15 cellular contexts compared by ENCODE assay signal in genomic region chr2:171390941-171391516, GRCh38. TPM values are rescaled to one million over a fixed set of nuclear protein-coding genes. Genes with fewer than 3 reads are reported as not detected.
DNase-seq lines count a peak whose midpoint lies in the region; ATAC-seq, FAIRE-seq and TF ChIP-seq lines count a peak whose summit lies in the region.
"Had no signal": no experiment of that assay in that cellular context is flagged by ENCODE, and none has a peak within 500 bp of the region (broad histone marks: within the 10 kb centered on the region; RNA-seq: fewer than 3 reads in every experiment).

No MANE protein-coding gene starts in this region.

- H3K36me3 ChIP-seq in Panc1 (ENCODE audit: control insufficient read depth, insufficient read depth, low read length) = no peaks in the 10 kb centered on the region
- no peaks in the 10 kb centered on the region for H3K36me3 ChIP-seq in endothelial cell of umbilical vein (ENCODE audit: control insufficient read depth in 2 of 2, extremely low read depth in 1 of 2, insufficient read depth in 2 of 2, low read length in 2 of 2)
- H3K36me3 ChIP-seq: transverse colon had no signal

- peak; percentile 98 for ATAC-seq in stimulated activated naive CD8-positive, alpha-beta T cell treated with anti-CD3 and anti-CD28 coated beads, Interleukin-15, amount 100 ng/mL, for 72 hours
- no peak for ATAC-seq in stimulated activated naive CD8-positive, alpha-beta T cell treated with anti-CD3 and anti-CD28 coated beads, Interleukin-15, Interleukin-2, amounts not matched to agents 100 U/mL and 50 U/mL, for 24 hours
- ATAC-seq in Panc1 = peak; percentile 63
- ATAC-seq in GM21737 (IDR thresholded peaks at IDR 0.05; ENCODE audit: unreplicated experiment) = no peak
- ATAC-seq in left ventricle myocardium superior = no peak
- no peak for ATAC-seq in stimulated activated memory B cell treated with anti-CD40 and anti-IgM and Interleukin-4, amounts not matched to agents 10 μg/mL and 1 μg/mL and 100 μg/mL, for 72 hours
- ATAC-seq: CD8-positive, alpha-beta T cell had no signal

- no peaks in the 10 kb centered on the region for H3K9me3 Mint-ChIP-seq in stimulated activated naive CD8-positive, alpha-beta T cell treated with anti-CD3 and anti-CD28 coated beads, Interleukin-15, amount 100 ng/mL, for 72 hours
- no peaks in the 10 kb centered on the region for H3K9me3 Mint-ChIP-seq in stimulated activated memory B cell treated with anti-CD40 and anti-IgM and Interleukin-4, amounts not matched to agents 10 μg/mL and 1 μg/mL and 100 μg/mL, for 72 hours
- H3K9me3 Mint-ChIP-seq: CD8-positive, alpha-beta T cell; nephron progenitor cell had no signal

- no peaks in the 10 kb centered on the region for H4K20me1 ChIP-seq in endothelial cell of umbilical vein (replicated peaks; ENCODE audit: control insufficient read depth, extremely low read depth, insufficient read depth, low read length)

- intact Hi-C loops in Panc1 (cut with micrococcal nuclease; ENCODE audit: unreplicated experiment) (no loop called here), endothelial cell of umbilical vein (cut with micrococcal nuclease) (no loop called here), left ventricle myocardium superior (cut with micrococcal nuclease) (no loop called here)

- peak; percentile 73 for FAIRE-seq in endothelial cell of umbilical vein (lab: Jason Lieb, UNC)
- FAIRE-seq: colon had no signal

- no peak overlapping the region for H3K4me3 ChIP-seq in Panc1 (ENCODE audit: low read depth in 2 of 2, low read length in 2 of 2)
- no peak overlapping the region for H3K4me3 ChIP-seq in endothelial cell of umbilical vein (replicated peaks in 1 of 3; ENCODE audit: insufficient read depth in 1 of 3, low read depth in 1 of 3, low read length in 3 of 3)
- H3K4me3 ChIP-seq: transverse colon had no signal

- no peaks in the 10 kb centered on the region for H3K27me3 ChIP-seq in Panc1 (ENCODE audit: control insufficient read depth, insufficient read depth, low read length)
- no peaks in the 10 kb centered on the region for H3K27me3 ChIP-seq in endothelial cell of umbilical vein (ENCODE audit: control insufficient read depth in 2 of 2, insufficient read depth in 2 of 2, low read length in 2 of 2)
- H3K27me3 ChIP-seq: transverse colon had no signal

- peak; percentile 8 to 59 for DNase-seq in stimulated activated naive CD8-positive, alpha-beta T cell treated with anti-CD3 and anti-CD28 coated beads, Interleukin-15, amount 100 ng/mL, for 72 hours
- DNase-seq in stimulated activated naive CD8-positive, alpha-beta T cell treated with anti-CD3 and anti-CD28 coated beads, Interleukin-15, Interleukin-2, amounts not matched to agents 100 U/mL and 50 U/mL, for 24 hours = no peak
- DNase-seq in Panc1 (ENCODE audit: low read depth, low spot score) (no peak), endothelial cell of umbilical vein (ENCODE audit: low read depth, low spot score) (peak; percentile 85), left ventricle myocardium superior (no peak), islet precursor cell (no peak)
- DNase-seq: activated CD4-positive, alpha-beta T cell treated with anti-CD3 and anti-CD28 coated beads, Interleukin-2, amount 50 U/mL, for 4 hours; CD8-positive, alpha-beta T cell; NCI-H1105; nephron progenitor cell; stimulated activated CD4-positive, alpha-beta T cell treated with anti-CD3 and anti-CD28 coated beads, Interleukin-4, amount 100 ng/mL, for 24 hours; transverse colon had no signal

- POLR2A ChIA-PET in Panc1 (lab: Charles Lee) = no interaction called here
- POLR2A ChIA-PET in endothelial cell of umbilical vein (lab: Charles Lee) = no interaction called here

- peaks cover 14% of the 10 kb centered on the region for H3K4me1 Mint-ChIP-seq in stimulated activated naive CD8-positive, alpha-beta T cell treated with anti-CD3 and anti-CD28 coated beads, Interleukin-15, amount 100 ng/mL, for 72 hours
- peaks cover 44% of the 10 kb centered on the region for H3K4me1 Mint-ChIP-seq in stimulated activated memory B cell treated with anti-CD40 and anti-IgM and Interleukin-4, amounts not matched to agents 10 μg/mL and 1 μg/mL and 100 μg/mL, for 72 hours

- no peaks in the 10 kb centered on the region for H3K27me3 Mint-ChIP-seq in stimulated activated naive CD8-positive, alpha-beta T cell treated with anti-CD3 and anti-CD28 coated beads, Interleukin-15, amount 100 ng/mL, for 72 hours
- H3K27me3 Mint-ChIP-seq in stimulated activated memory B cell treated with anti-CD40 and anti-IgM and Interleukin-4, amounts not matched to agents 10 μg/mL and 1 μg/mL and 100 μg/mL, for 72 hours = no peaks in the 10 kb centered on the region

- H3K36me3 Mint-ChIP-seq in stimulated activated memory B cell treated with anti-CD40 and anti-IgM and Interleukin-4, amounts not matched to agents 10 μg/mL and 1 μg/mL and 100 μg/mL, for 72 hours = peaks cover 19% of the 10 kb centered on the region

- H3K4me1 ChIP-seq in Panc1 (ENCODE audit: control insufficient read depth, insufficient read depth, low read length) = peaks cover 6% of the 10 kb centered on the region
- peaks cover 15% of the 10 kb centered on the region for H3K4me1 ChIP-seq in endothelial cell of umbilical vein (ENCODE audit: control insufficient read depth, extremely low read depth, insufficient read depth, low read length)

- no peak for TF ChIP-seq POLR2A in endothelial cell of umbilical vein (IDR thresholded peaks at IDR 0.05; ENCODE audit: low read depth, low read length)

- BruUV-seq in Panc1 (replicated peaks; lab: Mats Ljungman, UMichigan) = no TSS peak
- BruUV-seq in endothelial cell of umbilical vein (replicated peaks; lab: Mats Ljungman, UMichigan) = no TSS peak

- H3K27ac Mint-ChIP-seq in stimulated activated naive CD8-positive, alpha-beta T cell treated with anti-CD3 and anti-CD28 coated beads, Interleukin-15, amount 100 ng/mL, for 72 hours = no peak overlapping the region
- H3K27ac Mint-ChIP-seq in stimulated activated memory B cell treated with anti-CD40 and anti-IgM and Interleukin-4, amounts not matched to agents 10 μg/mL and 1 μg/mL and 100 μg/mL, for 72 hours = no peak overlapping the region
- H3K27ac Mint-ChIP-seq: CD8-positive, alpha-beta T cell; nephron progenitor cell had no signal

- CTCF ChIA-PET in Panc1 (lab: Charles Lee) = no interaction called here
- CTCF ChIA-PET in endothelial cell of umbilical vein (lab: Charles Lee) = interaction anchor here (0.6 kb wide), 1 partner anchor 25 kb away, joined by 4 read pairs; no protein-coding TSS in a partner anchor

- no peaks in the 10 kb centered on the region for H3K79me2 ChIP-seq in endothelial cell of umbilical vein (ENCODE audit: control insufficient read depth, insufficient read depth, low read length)

- H3K9me3 ChIP-seq in Panc1 (ENCODE audit: control insufficient read depth, insufficient read depth, low read depth, low read length) (no peaks in the 10 kb centered on the region), endothelial cell of umbilical vein (replicated peaks; ENCODE audit: control insufficient read depth, insufficient read depth, low read length) (no peaks in the 10 kb centered on the region)
- H3K9me3 ChIP-seq: transverse colon had no signal

- H3K27ac ChIP-seq in Panc1 (ENCODE audit: low read length) (no peak overlapping the region), endothelial cell of umbilical vein (ENCODE audit: insufficient read depth, low read depth, low read length) (peak overlapping the region; percentile 55)
- H3K27ac ChIP-seq: transverse colon had no signal

- H3K4me3 Mint-ChIP-seq in stimulated activated naive CD8-positive, alpha-beta T cell treated with anti-CD3 and anti-CD28 coated beads, Interleukin-15, amount 100 ng/mL, for 72 hours = no peak overlapping the region
- H3K4me3 Mint-ChIP-seq in stimulated activated memory B cell treated with anti-CD40 and anti-IgM and Interleukin-4, amounts not matched to agents 10 μg/mL and 1 μg/mL and 100 μg/mL, for 72 hours = no peak overlapping the region
- H3K4me3 Mint-ChIP-seq: CD8-positive, alpha-beta T cell; nephron progenitor cell had no signal

- no peak overlapping the region for H2AFZ ChIP-seq in endothelial cell of umbilical vein (ENCODE audit: low read depth, low read length)

- no peak overlapping the region for H3K9ac ChIP-seq in endothelial cell of umbilical vein (replicated peaks; ENCODE audit: extremely low read depth, insufficient read depth, low read length)

- TF ChIP-seq CTCF in Panc1 (IDR thresholded peaks at IDR 0.05) (no peak), endothelial cell of umbilical vein (IDR thresholded peaks at IDR 0.05; ENCODE audit: extremely low read depth in 1 of 2, insufficient read depth in 1 of 2, low read depth in 1 of 2, low read length in 2 of 2) (no peak)

- dilution Hi-C loops in endothelial cell of umbilical vein (cut with MboI; ENCODE audit: extremely low pct_ligation_motif_present, low sequenced_read_pairs) = no loop called here

- H3K4me2 ChIP-seq in endothelial cell of umbilical vein (ENCODE audit: insufficient read depth, low read length) = peak overlapping the region; percentile 20

- in situ Hi-C loops in Panc1 (cut with HindIII; ENCODE audit: low pct_unique_long_range_greater_than_20kb, low sequenced_read_pairs) = no loop called here

- no peaks in the 10 kb centered on the region for H3K9me1 ChIP-seq in endothelial cell of umbilical vein (replicated peaks; ENCODE audit: control insufficient read depth, extremely low read depth, insufficient read depth, low read length)

RNA-seq across cellular contexts. Expression of gene METTL8, which starts 42.8 kb away (rescaled TPM):
- total RNA-seq in Panc1 (2021; ENCODE audit: unreplicated experiment) (27.7 TPM), endothelial cell of umbilical vein (20.2 and 25.0 TPM in 2 replicates), left ventricle myocardium superior (8.2 TPM)
- polyA plus RNA-seq in Panc1 (2012; ENCODE audit: insufficient read length) = 9.4 TPM
- polyA plus RNA-seq in endothelial cell of umbilical vein = 4.6 and 7.0 TPM in 2 replicates
- 8.3 and 8.8 TPM in 2 replicates for polyA plus RNA-seq in endothelial cell of umbilical vein (2011; cell fraction: cytosol; rRNA removed)
- 10.4 and 13.7 TPM in 2 replicates for polyA plus RNA-seq in endothelial cell of umbilical vein (2011; cell fraction: nucleus; rRNA removed)
- 27.3 and 34.5 TPM in 2 replicates for polyA plus RNA-seq in endothelial cell of umbilical vein (2012)
- polyA minus RNA-seq in endothelial cell of umbilical vein = 8.4 and 8.7 TPM in 2 replicates
- 6.3 TPM for polyA minus RNA-seq in endothelial cell of umbilical vein (2011; cell fraction: cytosol; rRNA and poly(A)+ RNA removed)
- polyA minus RNA-seq in endothelial cell of umbilical vein (2011; cell fraction: nucleus; rRNA and poly(A)+ RNA removed) = 9.4 and 13.3 TPM in 2 replicates

RNA-seq across cellular contexts. Expression of gene DCAF17, which starts 43.0 kb away (rescaled TPM):
- total RNA-seq in Panc1 (2021; ENCODE audit: unreplicated experiment) (19.0 TPM), endothelial cell of umbilical vein (14.9 and 15.0 TPM in 2 replicates), left ventricle myocardium superior (5.8 TPM)
- 5.7 TPM for polyA plus RNA-seq in Panc1 (2012; ENCODE audit: insufficient read length)
- 4.4 and 4.6 TPM in 2 replicates for polyA plus RNA-seq in endothelial cell of umbilical vein
- polyA plus RNA-seq in endothelial cell of umbilical vein (2011; cell fraction: cytosol; rRNA removed) = 4.3 and 4.7 TPM in 2 replicates
- 15.1 and 18.3 TPM in 2 replicates for polyA plus RNA-seq in endothelial cell of umbilical vein (2011; cell fraction: nucleus; rRNA removed)
- 11.3 and 11.4 TPM in 2 replicates for polyA plus RNA-seq in endothelial cell of umbilical vein (2012)
- 11.1 and 12.1 TPM in 2 replicates for polyA minus RNA-seq in endothelial cell of umbilical vein
- 6.3 TPM for polyA minus RNA-seq in endothelial cell of umbilical vein (2011; cell fraction: cytosol; rRNA and poly(A)+ RNA removed)
- polyA minus RNA-seq in endothelial cell of umbilical vein (2011; cell fraction: nucleus; rRNA and poly(A)+ RNA removed) = 13.9 and 19.2 TPM in 2 replicates

Comparison
In these comparisons a context has a peak if more than half of its experiments do, and no peak if none do; other contexts are left out.
1. ATAC-seq: peak in stimulated activated naive CD8-positive, alpha-beta T cell treated with anti-CD3 and anti-CD28 coated beads, Interleukin-15, amount 100 ng/mL, for 72 hours (single experiment) and Panc1 (single experiment); none in stimulated activated naive CD8-positive, alpha-beta T cell treated with anti-CD3 and anti-CD28 coated beads, Interleukin-15, Interleukin-2, amounts not matched to agents 100 U/mL and 50 U/mL, for 24 hours (single experiment), GM21737 (single experiment), left ventricle myocardium superior (single experiment) and stimulated activated memory B cell treated with anti-CD40 and anti-IgM and Interleukin-4, amounts not matched to agents 10 μg/mL and 1 μg/mL and 100 μg/mL, for 72 hours (single experiment).
2. DNase-seq: peak in stimulated activated naive CD8-positive, alpha-beta T cell treated with anti-CD3 and anti-CD28 coated beads, Interleukin-15, amount 100 ng/mL, for 72 hours (2 of 2) and endothelial cell of umbilical vein (single experiment); none in stimulated activated naive CD8-positive, alpha-beta T cell treated with anti-CD3 and anti-CD28 coated beads, Interleukin-15, Interleukin-2, amounts not matched to agents 100 U/mL and 50 U/mL, for 24 hours (single experiment), Panc1 (single experiment), left ventricle myocardium superior (single experiment) and islet precursor cell (single experiment).